In genomic region chr16:86357303-86357702, GRCh38 we compare ENCODE assay signal across 16 cellular contexts.
DNase-seq lines count a peak whose midpoint lies in the region; ATAC-seq and TF ChIP-seq lines count a peak whose summit lies in the region.
"Had no signal": no experiment of that assay in that cellular context is flagged by ENCODE, and none has a peak within 500 bp of the region (broad histone marks: within the 10 kb centered on the region; RNA-seq: fewer than 3 reads in every experiment).

No MANE protein-coding gene starts in this region.

- H2BK5ac ChIP-seq in IMR-90 (ENCODE audit: low read depth, low read length, poor library complexity, severe bottlenecking) (peak overlapping the region; percentile 18), mesenchymal stem cell (ENCODE audit: low read depth, low read length, poor library complexity, severe bottlenecking) (no peak overlapping the region)

- H3K56ac ChIP-seq in IMR-90 (ENCODE audit: extremely low read depth, insufficient read depth, low read length): no peak overlapping the region

- H3K27me3 ChIP-seq in IMR-90 (ENCODE audit: control insufficient read depth, insufficient read depth, low read length): no peaks in the 10 kb centered on the region
- peaks cover 0 to 54% of the 10 kb centered on the region in 2 experiments for H3K27me3 ChIP-seq in mesenchymal stem cell (ENCODE audit: control insufficient read depth in 1 of 2, insufficient read depth in 1 of 2, low read length in 2 of 2)
- H3K27me3 ChIP-seq in sigmoid colon: no peaks in the 10 kb centered on the region
- H3K27me3 ChIP-seq in MG63: no peaks in the 10 kb centered on the region

- POLR2A ChIA-PET in IMR-90 (lab: Charles Lee; ENCODE audit: unreplicated experiment): no interaction called here

- intact Hi-C loops in IMR-90 (cut with micrococcal nuclease) (no loop called here), sigmoid colon (cut with DNase I) (no loop called here)
- intact Hi-C loops in activated T-helper 1 cell treated with anti-CD3 and anti-CD28 coated beads, Interleukin-12 subunit alpha, Interleukin-12 subunit beta, Interleukin-2, Interleukin-4 antibody, amounts not matched to agents 30 ng/mL and 10 ng/mL and 1 ng/mL, durations not matched to agents 14 hours and 24 hours and 36 hours (cut with micrococcal nuclease): no loop called here

- no peak overlapping the region for H3K27ac ChIP-seq in IMR-90 (ENCODE audit: insufficient read depth, low read length)
- H3K27ac ChIP-seq in mesenchymal stem cell (ENCODE audit: low read length, poor library complexity, severe bottlenecking): no peak overlapping the region
- H3K27ac ChIP-seq in sigmoid colon: peak overlapping the region in 3 of 4 donors; percentile 70 to 82 (median 74)
- H3K27ac ChIP-seq: A549 had no signal

- H3K36me3 Mint-ChIP-seq in activated T-helper 1 cell treated with anti-CD3 and anti-CD28 coated beads, Interleukin-12 subunit alpha, Interleukin-12 subunit beta, Interleukin-2, Interleukin-4 antibody, amounts not matched to agents 30 ng/mL and 10 ng/mL and 1 ng/mL, durations not matched to agents 14 hours and 24 hours and 36 hours (ENCODE audit: low read depth): no peaks in the 10 kb centered on the region
- H3K36me3 Mint-ChIP-seq in immature natural killer cell: no peaks in the 10 kb centered on the region
- H3K36me3 Mint-ChIP-seq: CD14-positive monocyte; CD8-positive, alpha-beta T cell had no signal

- H3K4ac ChIP-seq in IMR-90 (ENCODE audit: low read depth, low read length) (peak overlapping the region; percentile 97), mesenchymal stem cell (ENCODE audit: low read depth in 1 of 2, low read length in 2 of 2) (peak overlapping the region in 1 of 2 experiments; percentile 44)

- H2BK12ac ChIP-seq in mesenchymal stem cell (ENCODE audit: low read length in 2 of 2): peak overlapping the region in 1 of 2 experiments; percentile 81

- peak overlapping the region; percentile 97 for H2BK20ac ChIP-seq in IMR-90 (ENCODE audit: low read depth, low read length)

- peak overlapping the region; percentile 53 for H4K91ac ChIP-seq in IMR-90 (ENCODE audit: insufficient read depth, low read depth, low read length)
- H4K91ac ChIP-seq in mesenchymal stem cell (ENCODE audit: low read length): peak overlapping the region; percentile 70

- TF ChIP-seq RAD21 in IMR-90 (IDR thresholded peaks at IDR 0.05; ENCODE audit: low read length): no peak

- TF ChIP-seq CTCF in IMR-90 (conservative IDR thresholded peaks at IDR 0.05; ENCODE audit: low read depth, low read length) (no peak), sigmoid colon (IDR thresholded peaks at IDR 0.05) (no peak)

- H3K79me1 ChIP-seq in IMR-90 (ENCODE audit: low read depth in 1 of 2, low read length in 2 of 2) (peaks cover 0 to 19% of the 10 kb centered on the region in 2 experiments; a peak in 2 of 4 replicates), mesenchymal stem cell (replicated peaks; ENCODE audit: low read length, poor library complexity, severe bottlenecking) (no peaks in the 10 kb centered on the region)

- H3K4me1 Mint-ChIP-seq in activated T-helper 1 cell treated with anti-CD3 and anti-CD28 coated beads, Interleukin-12 subunit alpha, Interleukin-12 subunit beta, Interleukin-2, Interleukin-4 antibody, amounts not matched to agents 30 ng/mL and 10 ng/mL and 1 ng/mL, durations not matched to agents 14 hours and 24 hours and 36 hours (ENCODE audit: low read depth): no peaks in the 10 kb centered on the region
- no peaks in the 10 kb centered on the region for H3K4me1 Mint-ChIP-seq in immature natural killer cell
- H3K4me1 Mint-ChIP-seq: CD14-positive monocyte had no signal

- H3K36me3 ChIP-seq in IMR-90 (ENCODE audit: control insufficient read depth, insufficient read depth, low read length): no peaks in the 10 kb centered on the region
- no peaks in the 10 kb centered on the region for H3K36me3 ChIP-seq in mesenchymal stem cell (ENCODE audit: control insufficient read depth in 1 of 2, insufficient read depth in 2 of 2, low read depth in 1 of 2, low read length in 2 of 2)
- no peaks in the 10 kb centered on the region for H3K36me3 ChIP-seq in sigmoid colon
- no peaks in the 10 kb centered on the region for H3K36me3 ChIP-seq in MG63

- H2AFZ ChIP-seq in IMR-90 (replicated peaks; ENCODE audit: low read length, poor library complexity) (no peak overlapping the region), mesenchymal stem cell (ENCODE audit: low read depth, low read length) (no peak overlapping the region)
- H2AFZ ChIP-seq: GM23338 had no signal

- H4K5ac ChIP-seq in IMR-90 (ENCODE audit: low read depth, low read length): peak overlapping the region; percentile 35; the same call in 1 of the 2 replicates

- H3K23ac ChIP-seq in IMR-90 (ENCODE audit: low read depth, low read length) (no peak overlapping the region), mesenchymal stem cell (ENCODE audit: low read length in 2 of 2) (no peak overlapping the region)

- H4K8ac ChIP-seq in IMR-90 (ENCODE audit: low read depth in 2 of 2, low read length in 2 of 2) (peak overlapping the region in 1 of 2 experiments; percentile 29; a peak in 1 of 4 replicates), mesenchymal stem cell (ENCODE audit: low read length) (no peak overlapping the region)

- dilution Hi-C loops in IMR-90 (cut with HindIII; ENCODE audit: low sequenced_read_pairs, unreplicated experiment): no loop called here

- ATAC-seq in IMR-90 (ENCODE audit: low read depth) (no peak), GM18907 (IDR thresholded peaks at IDR 0.05; ENCODE audit: unreplicated experiment) (no peak)
- ATAC-seq: A549; CD8-positive, alpha-beta T cell; GM23338 had no signal

- in situ Hi-C loops in IMR-90 (cut with MboI; ENCODE audit: low sequenced_read_pairs): no loop called here

- H2BK15ac ChIP-seq in IMR-90 (ENCODE audit: low read depth, low read length) (peak overlapping the region; percentile 99; the same call in 2 of the 3 replicates), mesenchymal stem cell (ENCODE audit: low read depth, poor library complexity, severe bottlenecking) (no peak overlapping the region)

- CTCF ChIA-PET in IMR-90 (lab: Yijun Ruan, JAX): no interaction called here

- H3K18ac ChIP-seq in IMR-90 (ENCODE audit: low read depth, low read length): peak overlapping the region; percentile 55; the same call in 1 of the 2 replicates
- peak overlapping the region; percentile 4 to 37 for H3K18ac ChIP-seq in mesenchymal stem cell (ENCODE audit: low read depth in 1 of 2, low read length in 2 of 2)

- H3K4me1 ChIP-seq in IMR-90 (ENCODE audit: control insufficient read depth, insufficient read depth, low read length) (peaks cover 17% of the 10 kb centered on the region), mesenchymal stem cell (ENCODE audit: control insufficient read depth, insufficient read depth, low read depth, low read length) (peaks cover 2% of the 10 kb centered on the region), sigmoid colon (peaks cover 0 to 36% (median 16%) of the 10 kb centered on the region in 4 donors)
- H3K4me1 ChIP-seq: A549 had no signal

- WGBS in IMR-90 (ENCODE audit: extremely low coverage in 2 of 2, insufficient read length in 1 of 2), 2 experiments: no CpG with 5 or more reads among the region's 6 CpGs
- 95% methylated on average over 6 of the region's 6 CpGs for WGBS in mesenchymal stem cell
- 90 to 92% methylated on average over 6 of the region's 6 CpGs for WGBS in sigmoid colon, 2 donors

- no peak overlapping the region for H3K27ac Mint-ChIP-seq in activated T-helper 1 cell treated with anti-CD3 and anti-CD28 coated beads, Interleukin-12 subunit alpha, Interleukin-12 subunit beta, Interleukin-2, Interleukin-4 antibody, amounts not matched to agents 30 ng/mL and 10 ng/mL and 1 ng/mL, durations not matched to agents 14 hours and 24 hours and 36 hours
- H3K27ac Mint-ChIP-seq in immature natural killer cell: no peak overlapping the region
- H3K27ac Mint-ChIP-seq: CD8-positive, alpha-beta T cell; GM23338 had no signal

- TF ChIP-seq POLR2A in IMR-90 (IDR thresholded peaks at IDR 0.05; ENCODE audit: low read depth, low read length): no peak
- no peak for TF ChIP-seq POLR2A in sigmoid colon (IDR thresholded peaks at IDR 0.05)

- H2BK120ac ChIP-seq in IMR-90 (ENCODE audit: low read depth, low read length) (peak overlapping the region; percentile 97), mesenchymal stem cell (ENCODE audit: low read depth, low read length) (no peak overlapping the region)

- peaks cover 7% of the 10 kb centered on the region for H3K9me3 ChIP-seq in IMR-90 (ENCODE audit: control insufficient read depth, insufficient read depth, low read length)
- H3K9me3 ChIP-seq in mesenchymal stem cell (ENCODE audit: control insufficient read depth, low read length): peaks cover 9% of the 10 kb centered on the region
- H3K9me3 ChIP-seq in sigmoid colon: peaks cover 0 to 3% (median 2%) of the 10 kb centered on the region in 4 donors
- peaks cover 12% of the 10 kb centered on the region for H3K9me3 ChIP-seq in MG63

- no peaks in the 10 kb centered on the region for H4K20me1 ChIP-seq in IMR-90 (ENCODE audit: insufficient read depth, low read length)

- peaks cover 24% of the 10 kb centered on the region for H3K9me1 ChIP-seq in IMR-90 (ENCODE audit: insufficient read depth, low read length)

- H3K4me3 Mint-ChIP-seq in activated T-helper 1 cell treated with anti-CD3 and anti-CD28 coated beads, Interleukin-12 subunit alpha, Interleukin-12 subunit beta, Interleukin-2, Interleukin-4 antibody, amounts not matched to agents 30 ng/mL and 10 ng/mL and 1 ng/mL, durations not matched to agents 14 hours and 24 hours and 36 hours: no peak overlapping the region
- no peak overlapping the region for H3K4me3 Mint-ChIP-seq in immature natural killer cell
- H3K4me3 Mint-ChIP-seq: CD14-positive monocyte; CD8-positive, alpha-beta T cell; GM23338; H9 had no signal

- H3K4me2 ChIP-seq in IMR-90 (ENCODE audit: low read depth, low read length) (no peak overlapping the region), mesenchymal stem cell (ENCODE audit: low read length, poor library complexity, severe bottlenecking) (no peak overlapping the region)
- H3K4me2 ChIP-seq: A549 had no signal

- H3K9me3 Mint-ChIP-seq in activated T-helper 1 cell treated with anti-CD3 and anti-CD28 coated beads, Interleukin-12 subunit alpha, Interleukin-12 subunit beta, Interleukin-2, Interleukin-4 antibody, amounts not matched to agents 30 ng/mL and 10 ng/mL and 1 ng/mL, durations not matched to agents 14 hours and 24 hours and 36 hours: peaks cover 10% of the 10 kb centered on the region
- no peaks in the 10 kb centered on the region for H3K9me3 Mint-ChIP-seq in immature natural killer cell

- no peak for DNase-seq in IMR-90
- DNase-seq in mesenchymal stem cell: no peak
- no peak for DNase-seq in sigmoid colon
- DNase-seq in MG63: no peak
- DNase-seq in activated T-helper 1 cell treated with anti-CD3 and anti-CD28 coated beads, Interleukin-12 subunit alpha, Interleukin-12 subunit beta, Interleukin-2, Interleukin-4 antibody, amounts not matched to agents 30 ng/mL and 10 ng/mL and 1 ng/mL, durations not matched to agents 14 hours and 24 hours and 36 hours (ENCODE audit: low spot score): no peak
- no peak for DNase-seq in immature natural killer cell
- DNase-seq: CD8-positive, alpha-beta T cell; COR-L47; DMS153; DMS79 treated with DMSO at 0.1 percent for 48 hours; EL; H9 had no signal

- peak overlapping the region; percentile 8 for H3K14ac ChIP-seq in IMR-90 (replicated peaks; ENCODE audit: low read depth, low read length)
- H3K14ac ChIP-seq in mesenchymal stem cell (ENCODE audit: low read length in 2 of 2): no peak overlapping the region

- H3K4me3 ChIP-seq in IMR-90 (ENCODE audit: insufficient read depth, low read depth, low read length) (no peak overlapping the region), mesenchymal stem cell (ENCODE audit: insufficient read depth in 1 of 2, low read depth in 1 of 2, low read length in 2 of 2) (no peak overlapping the region), sigmoid colon (no peak overlapping the region), MG63 (no peak overlapping the region)
- H3K4me3 ChIP-seq: A549, GM23338 had no signal

- TF ChIP-seq EP300 in sigmoid colon (IDR thresholded peaks at IDR 0.05): peak in 1 of 4 donors; percentile 47

- H3K27me3 Mint-ChIP-seq in activated T-helper 1 cell treated with anti-CD3 and anti-CD28 coated beads, Interleukin-12 subunit alpha, Interleukin-12 subunit beta, Interleukin-2, Interleukin-4 antibody, amounts not matched to agents 30 ng/mL and 10 ng/mL and 1 ng/mL, durations not matched to agents 14 hours and 24 hours and 36 hours (ENCODE audit: insufficient read depth): peaks cover 3% of the 10 kb centered on the region
- peaks cover 5 to 9% (median 8%) of the 10 kb centered on the region in 3 donors for H3K27me3 Mint-ChIP-seq in immature natural killer cell (ENCODE audit: low read depth in 3 of 3)

- H2AK5ac ChIP-seq in IMR-90 (ENCODE audit: low read depth, low read length) (peak overlapping the region; percentile 90; the same call in 1 of the 2 replicates), mesenchymal stem cell (ENCODE audit: low read length, severe bottlenecking) (no peak overlapping the region)

- BruUV-seq in IMR-90 (replicated peaks; lab: Mats Ljungman, UMichigan): no TSS peak

- H3K9ac ChIP-seq in IMR-90 (ENCODE audit: low read depth, low read length) (no peak overlapping the region), mesenchymal stem cell (ENCODE audit: low read length) (no peak overlapping the region)

- H2AK9ac ChIP-seq in IMR-90 (replicated peaks; ENCODE audit: low read depth, low read length, poor library complexity): no peak overlapping the region

Comparison
In these comparisons a context has a peak if more than half of its experiments do, and no peak if none do; other contexts are left out.
1. H3K27ac ChIP-seq: peak in sigmoid colon (3 of 4); none in IMR-90 (single experiment) and mesenchymal stem cell (single experiment).